ENCODE assay signal across 9 cellular contexts in the genomic region with DNA sequence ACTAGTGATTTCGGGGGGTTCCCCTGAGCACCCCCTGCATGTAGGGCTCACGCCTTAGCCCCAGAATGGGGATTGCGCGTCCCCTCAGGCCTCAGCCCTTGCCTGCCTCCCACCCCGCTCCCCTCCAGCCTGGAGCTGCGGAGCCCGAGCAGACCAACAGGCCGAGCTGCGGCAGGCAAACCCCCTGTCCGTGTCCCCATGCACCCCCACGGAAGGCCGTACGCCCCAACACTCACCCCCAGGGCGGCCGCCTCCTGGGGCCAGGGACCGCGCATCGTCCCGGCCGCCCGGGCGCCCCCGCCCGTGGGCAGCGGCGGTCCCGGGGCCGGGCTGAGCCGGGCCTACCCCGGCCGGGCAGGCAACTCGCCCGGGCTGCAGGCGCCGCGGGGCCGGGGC. TPM values are rescaled to one million over a fixed set of nuclear protein-coding genes. Genes with fewer than 3 reads are reported as not detected.
DNase-seq lines count a peak whose midpoint lies in the region; TF ChIP-seq lines count a peak whose summit lies in the region.
"Had no signal": no experiment of that assay in that cellular context is flagged by ENCODE, and none has a peak within 500 bp of the region (broad histone marks: within the 10 kb centered on the region; RNA-seq: fewer than 3 reads in every experiment).

No MANE protein-coding gene starts in this region.

- in situ Hi-C loops in astrocyte of the cerebellum (cut with HindIII; ENCODE audit: low sequenced_read_pairs), result no loop called here

- peak in 2 of 3 experiments; percentile 45 to 48 for DNase-seq in NCI-H1417 (lab: John Stamatoyannopoulos, UW)
- DNase-seq in NCI-H1417 treated with DMSO at 0.1 percent for 48 hours (lab: John Stamatoyannopoulos, UW), result no peak
- DNase-seq in astrocyte of the cerebellum (ENCODE audit: low read depth), result no peak
- no peak for DNase-seq in iPS-NIHi7 (ENCODE audit: extremely low spot score)
- DNase-seq in superior temporal gyrus (ENCODE audit: extremely low spot score), result no peak
- DNase-seq in NCI-H2029 (lab: John Stamatoyannopoulos, UW), result no peak
- DNase-seq: NCI-H2081 treated with DMSO at 0.1 percent for 48 hours had no signal

- H3K27ac ChIP-seq in liver (ENCODE audit: low read depth in 1 of 2, low read length in 2 of 2) (no peak overlapping the region), temporal lobe (ENCODE audit: low read depth, low read length) (peak overlapping the region; percentile 50)

- H3K36me3 ChIP-seq in liver (ENCODE audit: control insufficient read depth in 4 of 4, insufficient read depth in 3 of 4, low read depth in 1 of 4, low read length in 3 of 4), result no peaks in the 10 kb centered on the region

- 2% methylated on average over 37 of the region's 37 CpGs for WGBS in liver

- H3K4me1 ChIP-seq in liver (ENCODE audit: control insufficient read depth in 4 of 4, insufficient read depth in 4 of 4, low read length in 3 of 4), result peaks cover 17 to 53% (median 24%) of the 10 kb centered on the region in 4 donors

- no peak for TF ChIP-seq CTCF in astrocyte of the cerebellum (IDR thresholded peaks at IDR 0.05; ENCODE audit: low read depth, low read length, missing control alignments)
- no peak for TF ChIP-seq CTCF in liver (IDR thresholded peaks at IDR 0.05; ENCODE audit: low read depth, low read length, missing input control)

- TF ChIP-seq RAD21 in liver (IDR thresholded peaks at IDR 0.05), result no peak

- H3K27me3 ChIP-seq in liver (ENCODE audit: control insufficient read depth in 4 of 4, insufficient read depth in 4 of 4, low read length in 3 of 4), result no peaks in the 10 kb centered on the region

- H3K4me3 ChIP-seq in astrocyte of the cerebellum (ENCODE audit: low read depth, low read length), result peak overlapping the region; percentile 23
- H3K4me3 ChIP-seq in liver (ENCODE audit: low read depth in 1 of 3, low read length in 3 of 3), result peak overlapping the region; percentile 50 to 72 (median 54)

- H3K9ac ChIP-seq in liver (ENCODE audit: low read depth in 1 of 2, low read length in 2 of 2), result no peak overlapping the region

- no peaks in the 10 kb centered on the region for H3K9me3 ChIP-seq in liver (ENCODE audit: control insufficient read depth in 4 of 4, low read length in 3 of 4)

TF ChIP-seq in liver, 16 proteins besides CTCF, POLR2A, EP300 and RAD21:
- TF ChIP-seq EGR1 (IDR thresholded peaks at IDR 0.05; ENCODE audit: low read depth in 2 of 2), result no peak
- TF ChIP-seq FOXA1 (IDR thresholded peaks at IDR 0.05), result no peak
- no peak for TF ChIP-seq TAF1 (conservative IDR thresholded peaks at IDR 0.05)
- TF ChIP-seq ATF3 (IDR thresholded peaks at IDR 0.05), result no peak
- no peak for TF ChIP-seq MAX (IDR thresholded peaks at IDR 0.05)
- TF ChIP-seq HNF4A (conservative IDR thresholded peaks at IDR 0.05), result no peak
- no peak for TF ChIP-seq REST (IDR thresholded peaks at IDR 0.05)
- no peak for TF ChIP-seq NR2F2 (IDR thresholded peaks at IDR 0.05)

RNA-seq across cellular contexts. Expression of gene KCNB1, which starts 1.2 kb away (rescaled TPM):
- under 1 TPM; under 0.01 to 0.33 TPM for total RNA-seq in liver
- polyA plus RNA-seq in liver, result 1 to 10 TPM; 2.5 to 3.4 TPM
- 9.3 TPM for total RNA-seq in temporal lobe

Comparison
In these comparisons a context has a peak if more than half of its experiments do, and no peak if none do; other contexts are left out.
1. DNase-seq: peak in NCI-H1417 (2 of 3); none in NCI-H1417 treated with DMSO at 0.1 percent for 48 hours (single experiment), astrocyte of the cerebellum (single experiment), iPS-NIHi7 (single experiment), superior temporal gyrus (single experiment) and NCI-H2029 (single experiment).